ENCODE assay signal across 8 cellular contexts in genomic region chr14:24441904-24442239, GRCh38. TPM values are rescaled to one million over a fixed set of nuclear protein-coding genes. Genes with fewer than 3 reads are reported as not detected.
DNase-seq lines count a peak whose midpoint lies in the region; ATAC-seq, FAIRE-seq and TF ChIP-seq lines count a peak whose summit lies in the region.

No MANE protein-coding gene starts in this region.

- H3K79me2 ChIP-seq in Loucy (ENCODE audit: insufficient read depth, low read length) = peaks cover 45% of the 10 kb centered on the region

- peak overlapping the region; percentile 96 to 99 for H3K27ac ChIP-seq in left lung
- H3K27ac ChIP-seq in transverse colon = peak overlapping the region; percentile 95 to 98 (median 96)

- ATAC-seq in left lung = no peak

- intact Hi-C loops in left lung (cut with DNase I) = no loop called here
- intact Hi-C loops in transverse colon (cut with DNase I; ENCODE audit: low total_unique reads) = loop anchor here (5.0 kb wide), 1 partner anchor 210 kb away; the partner anchor contains the start of genes GMPR2 and NEDD8

- H3K4me2 ChIP-seq in Loucy (ENCODE audit: low read depth, low read length, poor library complexity, severe bottlenecking) = peak overlapping the region; percentile 97

- peaks cover 8% of the 10 kb centered on the region; the same call in 1 of the 2 replicates for H3K36me3 ChIP-seq in Loucy (ENCODE audit: insufficient read depth, low read length)
- H3K36me3 ChIP-seq in left lung = peaks cover 0 to 46% of the 10 kb centered on the region in 2 donors
- H3K36me3 ChIP-seq in transverse colon = peaks cover 0 to 17% (median 6%) of the 10 kb centered on the region in 4 donors

- no peak overlapping the region for H2AFZ ChIP-seq in Loucy (ENCODE audit: low read length)

- TF ChIP-seq CTCF in Loucy (conservative IDR thresholded peaks at IDR 0.05; ENCODE audit: low read length) = no peak
- peak in 1 of 2 donors; percentile 5 for TF ChIP-seq CTCF in left lung (IDR thresholded peaks at IDR 0.05)
- TF ChIP-seq CTCF in transverse colon (IDR thresholded peaks at IDR 0.05) = no peak

- H3K4me3 ChIP-seq in Loucy (ENCODE audit: low read length, poor library complexity, severe bottlenecking) = peak overlapping the region; percentile 91
- H3K4me3 ChIP-seq in left lung = peak overlapping the region; percentile 59 to 61
- peak overlapping the region; percentile 46 to 60 (median 55) for H3K4me3 ChIP-seq in transverse colon

- no peak for FAIRE-seq in frontal cortex (lab: Jason Lieb, UNC)

- no peaks in the 10 kb centered on the region for H3K9me2 ChIP-seq in Loucy (replicated peaks; ENCODE audit: low read depth, low read length)

- no peaks in the 10 kb centered on the region; the same call in 1 of the 2 replicates for H3F3A ChIP-seq in Loucy (ENCODE audit: low read depth)

- no peak for TF ChIP-seq EP300 in transverse colon (IDR thresholded peaks at IDR 0.05; ENCODE audit: low read depth)

- in situ Hi-C loops in transverse colon (cut with MboI; ENCODE audit: low pct_ligation_motif_present in 1 of 4, low pct_unique_long_range_greater_than_20kb in 1 of 4, low sequenced_read_pairs in 3 of 4) = loop anchor here in 3 of 4 donors (25.0 kb wide), 2 partner anchors 105 to 205 kb away; partner anchors contain the start of genes GMPR2 (in 3 of the 3), NEDD8 (in 3 of the 3), TINF2 (in 3 of the 3) and ADCY4 (in 1 of the 3)

- peak overlapping the region; percentile 96 for H3K9ac ChIP-seq in Loucy (ENCODE audit: low read depth, low read length, poor library complexity, severe bottlenecking)

- H3K27me3 ChIP-seq in Loucy (ENCODE audit: insufficient read depth, low read length, poor library complexity, severe bottlenecking) (no peaks in the 10 kb centered on the region), left lung (no peaks in the 10 kb centered on the region), transverse colon (no peaks in the 10 kb centered on the region)

- DNase-seq in DMS53 (lab: John Stamatoyannopoulos, UW) = peak; percentile 77
- DNase-seq in amniotic epithelial cell (ENCODE audit: low read depth) = peak; percentile 55
- no peak for DNase-seq in left lung
- peak; percentile 35 for DNase-seq in transverse colon
- no peak for DNase-seq in frontal cortex (ENCODE audit: low spot score in 2 of 2)
- DNase-seq in GM03348 (ENCODE audit: low spot score) = no peak
- no peak for DNase-seq in midbrain (lab: John Stamatoyannopoulos, UW)

- WGBS in transverse colon (ENCODE audit: low coverage in 1 of 2), 2 donors = 0 to 1% methylated on average over 3 to 12 of the region's 12 CpGs

- TF ChIP-seq POLR2A in transverse colon (IDR thresholded peaks at IDR 0.05) = no peak

- H4K20me1 ChIP-seq in Loucy (ENCODE audit: insufficient read depth, low read length, poor library complexity, severe bottlenecking) = peaks cover 8% of the 10 kb centered on the region

- H3K4me1 ChIP-seq in Loucy (ENCODE audit: insufficient read depth, low read length, poor library complexity, severe bottlenecking) (peaks cover 47% of the 10 kb centered on the region), left lung (peaks cover 15 to 54% of the 10 kb centered on the region in 2 donors), transverse colon (peaks cover 7 to 43% (median 14%) of the 10 kb centered on the region in 4 donors)

- H3K9me3 ChIP-seq in Loucy (ENCODE audit: insufficient read depth, low read depth, low read length) = no peaks in the 10 kb centered on the region
- no peaks in the 10 kb centered on the region for H3K9me3 ChIP-seq in left lung
- H3K9me3 ChIP-seq in transverse colon = no peaks in the 10 kb centered on the region

RNA-seq across cellular contexts. Expression of gene SDR39U1, which starts 0.7 kb away (rescaled TPM):
- 10 to 100 TPM; 32.7 to 40.7 TPM for total RNA-seq in left lung
- 100 to 1,000 TPM in 1 of 4 donors, 10 to 100 TPM in 3; 18.3 to 202 (median 39.3) TPM for total RNA-seq in transverse colon
- total RNA-seq in frontal cortex = 16.3 TPM

RNA-seq across cellular contexts. Expression of gene KHNYN, which starts 12.1 kb away (rescaled TPM):
- total RNA-seq in left lung (10 to 100 TPM; 48.0 to 49.3 TPM), transverse colon (100 to 1,000 TPM in 2 of 4 donors, 10 to 100 TPM in 2; 65.7 to 129 (median 101) TPM), frontal cortex (13.9 TPM)

RNA-seq across cellular contexts. Expression of gene CBLN3, which starts 12.4 kb away (rescaled TPM):
- total RNA-seq in left lung = 1 to 10 TPM; 5.9 to 6.4 TPM
- 1 to 10 TPM in 3 of 4 donors, under 1 TPM in 1; 0.79 to 9.7 (median 1.6) TPM for total RNA-seq in transverse colon
- total RNA-seq in frontal cortex = not detected

RNA-seq across cellular contexts. Expression of gene NYNRIN, which starts 43.1 kb away (rescaled TPM):
- 10 to 100 TPM; 16.2 to 23.4 TPM for total RNA-seq in left lung
- total RNA-seq in transverse colon = 10 to 100 TPM in 1 of 4 donors, 1 to 10 TPM in 3; 2.6 to 11.4 (median 9.0) TPM
- total RNA-seq in frontal cortex = 9.8 TPM

Comparison
In these comparisons a context has a peak if more than half of its experiments do, and no peak if none do; other contexts are left out.
1. DNase-seq: peak in DMS53 (single experiment), amniotic epithelial cell (single experiment) and transverse colon (single experiment); none in left lung (0 of 2), frontal cortex (0 of 2), GM03348 (single experiment) and midbrain (single experiment).
2. Peak in every context shown above with its lines, with median percentiles within 50 percentile points of each other: H3K4me3 ChIP-seq.